15 cellular contexts compared by ENCODE assay signal in the genomic region with DNA sequence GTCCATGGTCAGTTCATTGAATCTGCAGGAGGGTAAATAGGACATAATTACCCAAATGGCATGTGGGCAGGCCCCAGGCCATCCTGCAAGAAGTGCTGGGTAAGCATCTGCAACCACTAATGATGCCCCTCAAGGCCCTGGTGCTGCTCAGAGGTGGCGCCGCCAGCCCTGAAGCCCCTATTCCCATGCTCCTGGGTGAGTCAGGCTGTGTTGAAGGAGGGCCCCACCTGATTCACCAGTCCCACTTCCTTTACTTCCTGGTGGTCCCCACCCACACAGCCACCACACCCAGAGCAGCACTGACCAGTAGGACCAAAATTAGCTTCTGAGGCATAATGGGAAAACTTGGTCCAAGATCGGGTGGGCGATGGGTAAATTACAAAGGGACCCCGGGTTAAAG.
DNase-seq lines count a peak whose midpoint lies in the region; ATAC-seq, FAIRE-seq and TF ChIP-seq lines count a peak whose summit lies in the region.
"Had no signal": no experiment of that assay in that cellular context is flagged by ENCODE, and none has a peak within 500 bp of the region (broad histone marks: within the 10 kb centered on the region; RNA-seq: fewer than 3 reads in every experiment).

No MANE protein-coding gene starts in this region.

- H3K9me3 ChIP-seq in AG04450 (ENCODE audit: control insufficient read depth, insufficient read depth, low read length) (no peaks in the 10 kb centered on the region), osteoblast (ENCODE audit: low read depth, low read length) (no peaks in the 10 kb centered on the region), psoas muscle (peaks cover 4% of the 10 kb centered on the region)

- no peak for ATAC-seq in psoas muscle
- ATAC-seq: activated naive CD8-positive, alpha-beta T cell treated with anti-CD3 and anti-CD28 coated beads, Interleukin-2, amount 50 U/mL, for 24 hours had no signal

- H3K4me3 ChIP-seq in AG04450 (ENCODE audit: low read depth, low read length) (no peak overlapping the region), bronchial epithelial cell (ENCODE audit: low read depth, low read length) (no peak overlapping the region), osteoblast (ENCODE audit: insufficient read depth, low read length) (no peak overlapping the region), psoas muscle (no peak overlapping the region)

- CTCF ChIA-PET in AG04450 (lab: Charles Lee), result no interaction called here

- H3K27me3 ChIP-seq in AG04450 (ENCODE audit: control insufficient read depth, insufficient read depth, low read length) (no peaks in the 10 kb centered on the region), bronchial epithelial cell (ENCODE audit: control insufficient read depth, insufficient read depth, low read length) (peaks cover 6% of the 10 kb centered on the region), osteoblast (ENCODE audit: insufficient read depth, low read length) (no peaks in the 10 kb centered on the region), psoas muscle (ENCODE audit: insufficient read depth in 3 of 3, low read length in 2 of 3) (peaks cover 0 to 7% (median 0%) of the 10 kb centered on the region in 3 donors)

- H3K27ac ChIP-seq in AG04450 (ENCODE audit: low read depth, low read length), result peak overlapping the region; percentile 83
- peak overlapping the region; percentile 83 for H3K27ac ChIP-seq in osteoblast (ENCODE audit: low read depth, low read length)
- no peak overlapping the region for H3K27ac ChIP-seq in psoas muscle

- H3K79me2 ChIP-seq in osteoblast (ENCODE audit: insufficient read depth, low read length), result no peaks in the 10 kb centered on the region

- H3K36me3 ChIP-seq in bronchial epithelial cell (ENCODE audit: control insufficient read depth, insufficient read depth, low read length), result no peaks in the 10 kb centered on the region
- no peaks in the 10 kb centered on the region for H3K36me3 ChIP-seq in osteoblast (ENCODE audit: insufficient read depth, low read length)
- H3K36me3 ChIP-seq in psoas muscle (ENCODE audit: insufficient read depth in 1 of 2, low read depth in 1 of 2), result no peaks in the 10 kb centered on the region

- H4K20me1 ChIP-seq in osteoblast (ENCODE audit: insufficient read depth, low read length), result no peaks in the 10 kb centered on the region

- peaks cover 20% of the 10 kb centered on the region for H3K4me1 ChIP-seq in osteoblast (ENCODE audit: insufficient read depth, low read length)
- H3K4me1 ChIP-seq in psoas muscle, result no peaks in the 10 kb centered on the region

- no peak for DNase-seq in AG04450 (ENCODE audit: low read depth, low spot score)
- peak; percentile 45 for DNase-seq in M059J (ENCODE audit: low read depth)
- peak; percentile 24 for DNase-seq in bronchial epithelial cell (ENCODE audit: low read depth)
- no peak for DNase-seq in osteoblast (ENCODE audit: insufficient read length, low spot score, missing footprints)
- no peak for DNase-seq in NCI-H774 (lab: John Stamatoyannopoulos, UW)
- DNase-seq in psoas muscle, result no peak
- DNase-seq in NCI-H526 treated with DMSO at 0.1 percent for 48 hours (lab: John Stamatoyannopoulos, UW), result no peak
- no peak for DNase-seq in RCC 7860 (ENCODE audit: low spot score)
- DNase-seq: activated CD4-positive, CD25-positive, alpha-beta regulatory T cell treated with anti-CD3 and anti-CD28 coated beads, Interleukin-2, amount 50 U/mL, for 72 hours; activated naive CD8-positive, alpha-beta T cell treated with anti-CD3 and anti-CD28 coated beads, Interleukin-2, amount 50 U/mL, for 24 hours; cerebellar nuclear complex; NCI-H1436; NCI-H2171 treated with DMSO at 0.1 percent for 48 hours; NCI-H82; occipital lobe had no signal

- peak overlapping the region; percentile 64 for H2AFZ ChIP-seq in osteoblast (ENCODE audit: low read length)

- no peak for FAIRE-seq in bronchial epithelial cell (lab: Jason Lieb, UNC)
- FAIRE-seq in RCC 7860 (lab: Jason Lieb, UNC), result no peak

- POLR2A ChIA-PET in AG04450 (lab: Yijun Ruan, JAX), result no interaction called here

- no peak overlapping the region for H3K4me2 ChIP-seq in osteoblast (ENCODE audit: insufficient read depth, low read length)

- WGBS in psoas muscle, 3 donors, result 89 to 96% (median 94%) methylated on average over 5 of the region's 5 CpGs

- intact Hi-C loops in psoas muscle (cut with DNase I), result no loop called here

- TF ChIP-seq CTCF in AG04450 (IDR thresholded peaks at IDR 0.05; ENCODE audit: low read depth, low read length) (no peak), bronchial epithelial cell (IDR thresholded peaks at IDR 0.05; ENCODE audit: insufficient read depth, low read length, severe bottlenecking) (no peak), osteoblast (IDR thresholded peaks at IDR 0.05; ENCODE audit: extremely low read depth, low read depth, low read length) (no peak), psoas muscle (IDR thresholded peaks at IDR 0.05) (no peak)

Comparison
In these comparisons a context has a peak if more than half of its experiments do, and no peak if none do; other contexts are left out.
1. DNase-seq: peak in M059J (single experiment) and bronchial epithelial cell (single experiment); none in AG04450 (single experiment), osteoblast (single experiment), NCI-H774 (single experiment), psoas muscle (0 of 2), NCI-H526 treated with DMSO at 0.1 percent for 48 hours (single experiment) and RCC 7860 (single experiment).